Comparison of ENCODE assay signal across 8 cellular contexts in genomic region chr17:49707608-49708514, GRCh38. TPM values are rescaled to one million over a fixed set of nuclear protein-coding genes. Genes with fewer than 3 reads are reported as not detected.
DNase-seq lines count a peak whose midpoint lies in the region; ATAC-seq and TF ChIP-seq lines count a peak whose summit lies in the region.

Gene SLC35B1 (minus strand): TSS chr17:49707964. CDS start chr17:49707833, 131 bp downstream.

- DNase-seq in GM13976 (ENCODE audit: low spot score) (peak; percentile 99), NCI-H1694 (lab: John Stamatoyannopoulos, UW) (peak; percentile 99), T-helper 17 cell (peak; percentile 94 to 96 (median 95)), left ventricle myocardium superior (peak; percentile 100), pulmonary artery endothelial cell (ENCODE audit: low read depth, low spot score) (peak; percentile 98), vagina (ENCODE audit: extremely low spot score in 2 of 2) (peak; percentile 98)

- intact Hi-C loops in left ventricle myocardium superior (cut with micrococcal nuclease) = loop anchor here (5.0 to 10.0 kb wide), 2 partner anchors 74 to 137 kb away; partner anchors contain the start of gene TAC4
- intact Hi-C loops in vagina (cut with DNase I) = loop anchor here (5.0 to 10.0 kb wide), 2 partner anchors 69 to 147 kb away; no protein-coding TSS in a partner anchor

- H3K27me3 ChIP-seq in vagina = no peaks in the 10 kb centered on the region

- no peak for TF ChIP-seq POLR2A in vagina (IDR thresholded peaks at IDR 0.05)

- peak within 1 kb of the TSS; percentile 98 for H3K27ac Mint-ChIP-seq in T-helper 17 cell

- peaks cover 38% of the 10 kb centered on the region for H3K4me1 Mint-ChIP-seq in T-helper 17 cell

- peaks cover 11% of the 10 kb centered on the region for H3K36me3 Mint-ChIP-seq in T-helper 17 cell (ENCODE audit: low read depth)

- H3K4me3 ChIP-seq in vagina = peak within 1 kb of the TSS; percentile 77 to 78

- no peaks in the 10 kb centered on the region for H3K27me3 Mint-ChIP-seq in T-helper 17 cell

- H3K4me3 Mint-ChIP-seq in T-helper 17 cell = peak within 1 kb of the TSS; percentile 95

- peak within 1 kb of the TSS; percentile 98 for H3K27ac ChIP-seq in angular gyrus (ENCODE audit: low read depth, low read length)
- H3K27ac ChIP-seq in vagina = peak within 1 kb of the TSS; percentile 93

- peaks cover 0 to 33% of the 10 kb centered on the region in 2 donors for H3K36me3 ChIP-seq in vagina

- H3K4me1 ChIP-seq in vagina = peaks cover 36% of the 10 kb centered on the region

- H3K9me3 ChIP-seq in T-helper 17 cell (ENCODE audit: control insufficient read depth, low read length, poor library complexity, severe bottlenecking) (no peaks in the 10 kb centered on the region), vagina (no peaks in the 10 kb centered on the region)

- TF ChIP-seq CTCF in GM13976 (IDR thresholded peaks at IDR 0.05; ENCODE audit: borderline replicate concordance, control extremely low read depth, extremely low read depth, insufficient read depth, missing control alignments) (peak; percentile 96), vagina (IDR thresholded peaks at IDR 0.05) (peak; percentile 26 to 43 (median 35))

- in situ Hi-C loops in GM13976 (cut with MboI; ENCODE audit: low sequenced_read_pairs, unreplicated experiment) = loop anchor here (10.0 kb wide), 1 partner anchor 77 kb away; the partner anchor contains the start of gene KAT7

- peak; percentile 92 for ATAC-seq in HG02884 (IDR thresholded peaks at IDR 0.05; ENCODE audit: unreplicated experiment)
- ATAC-seq in T-helper 17 cell = peak; percentile 97
- ATAC-seq in left ventricle myocardium superior = peak; percentile 99

RNA-seq across cellular contexts. Expression of gene SLC35B1, which starts in this region (rescaled TPM):
- total RNA-seq in T-helper 17 cell (10 to 100 TPM; 63.8 to 66.8 TPM), left ventricle myocardium superior (61.5 TPM), pulmonary artery endothelial cell (72.2 and 93.6 TPM in 2 replicates), vagina (42.0 TPM)

Comparison
In these comparisons a context has a peak if more than half of its experiments do, and no peak if none do; other contexts are left out.
1. Peak in every context shown above with its lines: DNase-seq, ATAC-seq, H3K4me3 ChIP-seq and H3K27ac ChIP-seq.